12 cellular contexts compared by ENCODE assay signal in the genomic region with DNA sequence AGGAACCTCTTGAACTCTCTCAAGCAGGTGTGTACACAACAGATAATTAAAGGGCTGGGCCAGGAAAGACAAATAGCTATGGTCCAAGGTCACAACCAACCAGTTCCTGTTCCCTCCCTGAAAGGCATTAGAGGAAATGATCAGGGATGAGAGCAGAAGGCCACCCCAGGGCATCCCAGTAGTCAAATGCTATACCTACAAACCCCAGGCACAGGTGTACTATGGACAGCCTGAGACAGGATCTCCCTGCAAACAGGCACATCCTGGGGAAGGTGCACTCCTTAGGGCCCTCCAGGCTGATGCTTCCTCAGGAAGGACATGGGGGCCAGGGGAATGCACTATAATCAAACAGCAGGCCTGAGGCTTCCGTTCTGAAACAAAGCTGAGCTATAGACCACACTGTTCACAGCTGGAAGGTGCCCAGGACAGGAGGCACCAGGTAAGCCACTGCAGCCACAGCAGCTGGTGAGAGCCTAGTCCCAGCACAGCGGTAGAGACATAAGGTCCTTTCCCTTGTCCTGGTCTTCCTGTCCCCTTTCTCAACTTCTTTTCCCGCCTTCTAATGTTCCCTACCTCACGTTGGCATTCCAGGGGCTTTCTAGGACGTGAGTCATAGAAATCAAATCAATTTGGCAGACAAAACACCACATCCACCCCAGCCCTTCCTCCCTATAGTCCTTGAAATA. TPM values are rescaled to one million over a fixed set of nuclear protein-coding genes. Genes with fewer than 3 reads are reported as not detected.
DNase-seq lines count a peak whose midpoint lies in the region; ATAC-seq and TF ChIP-seq lines count a peak whose summit lies in the region.
"Had no signal": no experiment of that assay in that cellular context is flagged by ENCODE, and none has a peak within 500 bp of the region (broad histone marks: within the 10 kb centered on the region; RNA-seq: fewer than 3 reads in every experiment).

No MANE protein-coding gene starts in this region.

- POLR2A ChIA-PET in CD8-positive, alpha-beta memory T cell (lab: Charles Lee): no interaction called here

- intact Hi-C loops in mucosa of descending colon (cut with DNase I, micrococcal nuclease): no loop called here

- peak overlapping the region in 7 of 8 donors; percentile 15 to 88 (median 51) for H3K27ac Mint-ChIP-seq in CD8-positive, alpha-beta memory T cell
- H3K27ac Mint-ChIP-seq in activated naive CD4-positive, alpha-beta T cell treated with anti-CD3 and anti-CD28 coated beads, Interleukin-2, amount 50 U/mL, for 72 hours: peak overlapping the region in 1 of 2 donors; percentile 66

- no peaks in the 10 kb centered on the region for H3K27me3 ChIP-seq in CD8-positive, alpha-beta memory T cell (ENCODE audit: insufficient read depth, low read length, poor library complexity, severe bottlenecking)

- ATAC-seq in mucosa of descending colon (peak; percentile 96), HG03175 (IDR thresholded peaks at IDR 0.05; ENCODE audit: unreplicated experiment) (no peak)
- ATAC-seq in activated naive CD4-positive, alpha-beta T cell treated with anti-CD3 and anti-CD28 coated beads, Interleukin-2, amount 50 U/mL, for 72 hours: no peak

- no peak overlapping the region for H3K4me3 Mint-ChIP-seq in CD8-positive, alpha-beta memory T cell
- H3K4me3 Mint-ChIP-seq: CD14-positive monocyte had no signal

- H3K4me1 ChIP-seq in CD8-positive, alpha-beta memory T cell (ENCODE audit: insufficient read depth, low read length): no peaks in the 10 kb centered on the region
- H3K4me1 ChIP-seq in mucosa of descending colon (ENCODE audit: low read depth): peaks cover 13% of the 10 kb centered on the region

- H3K27me3 Mint-ChIP-seq in CD8-positive, alpha-beta memory T cell: peaks cover 0 to 5% of the 10 kb centered on the region in 2 donors

- no peak for TF ChIP-seq CTCF in mucosa of descending colon (IDR thresholded peaks at IDR 0.05)

- peaks cover 24 to 46% (median 39%) of the 10 kb centered on the region in 3 donors for H3K4me1 Mint-ChIP-seq in CD8-positive, alpha-beta memory T cell

- CTCF ChIA-PET in CD8-positive, alpha-beta memory T cell (lab: Charles Lee): no interaction called here

- H3K36me3 Mint-ChIP-seq in CD8-positive, alpha-beta memory T cell: peaks cover 7 to 77% (median 26%) of the 10 kb centered on the region in 3 donors
- peaks cover 0 to 14% of the 10 kb centered on the region in 2 donors for H3K36me3 Mint-ChIP-seq in activated naive CD4-positive, alpha-beta T cell treated with anti-CD3 and anti-CD28 coated beads, Interleukin-2, amount 50 U/mL, for 72 hours

- no peak overlapping the region for H3K4me3 ChIP-seq in CD8-positive, alpha-beta memory T cell (ENCODE audit: low read length)
- no peak overlapping the region for H3K4me3 ChIP-seq in mucosa of descending colon

- H3K9me3 ChIP-seq in CD8-positive, alpha-beta memory T cell (ENCODE audit: low read length): no peaks in the 10 kb centered on the region
- H3K9me3 ChIP-seq in mucosa of descending colon: no peaks in the 10 kb centered on the region

- no peak for DNase-seq in CD8-positive, alpha-beta memory T cell
- DNase-seq in NCI-H2196 treated with DMSO at 0.1 percent for 48 hours (lab: John Stamatoyannopoulos, UW; ENCODE audit: unreplicated experiment): peak; percentile 72
- DNase-seq in dermis microvascular lymphatic vessel endothelial cell (ENCODE audit: low read depth in 2 of 2): peak; percentile 51 to 87
- peak in 1 of 3 donors; percentile 60 for DNase-seq in mucosa of descending colon
- DNase-seq in NCI-H187 (lab: John Stamatoyannopoulos, UW): no peak
- no peak for DNase-seq in activated naive CD4-positive, alpha-beta T cell treated with anti-CD3 and anti-CD28 coated beads, Interleukin-2, amount 50 U/mL, for 72 hours (ENCODE audit: low spot score in 2 of 2)
- DNase-seq in DMS 273 treated with DMSO at 0.1 percent for 48 hours (lab: John Stamatoyannopoulos, UW): no peak
- DNase-seq: activated naive CD4-positive, alpha-beta T cell treated with Interleukin-2 at 50 U/mL for 16 hours; effector CD8-positive, alpha-beta T cell; MV-4-11 had no signal

- H3K36me3 ChIP-seq in CD8-positive, alpha-beta memory T cell (ENCODE audit: insufficient read depth, low read length): peaks cover 4% of the 10 kb centered on the region
- H3K36me3 ChIP-seq in mucosa of descending colon (ENCODE audit: low read depth): no peaks in the 10 kb centered on the region

- H3K9me3 Mint-ChIP-seq in CD8-positive, alpha-beta memory T cell: no peaks in the 10 kb centered on the region
- H3K9me3 Mint-ChIP-seq in activated naive CD4-positive, alpha-beta T cell treated with anti-CD3 and anti-CD28 coated beads, Interleukin-2, amount 50 U/mL, for 72 hours: no peaks in the 10 kb centered on the region

- H3K27ac ChIP-seq in CD8-positive, alpha-beta memory T cell (ENCODE audit: low read depth, low read length): no peak overlapping the region

RNA-seq across cellular contexts. Expression of a gene that starts 13.3 kb away (rescaled TPM):
- 10 to 100 TPM; 24.7 to 27.9 TPM for total RNA-seq in CD8-positive, alpha-beta memory T cell
- 34.0 TPM for polyA plus RNA-seq in CD8-positive, alpha-beta memory T cell
- total RNA-seq in dermis microvascular lymphatic vessel endothelial cell: 57.0 and 75.4 TPM in 2 replicates
- 10 to 100 TPM; 55.7 to 77.0 (median 61.8) TPM for total RNA-seq in mucosa of descending colon
- 10 to 100 TPM; 37.0 to 57.6 TPM for total RNA-seq in activated naive CD4-positive, alpha-beta T cell treated with anti-CD3 and anti-CD28 coated beads, Interleukin-2, amount 50 U/mL, for 72 hours

Comparison
In these comparisons a context has a peak if more than half of its experiments do, and no peak if none do; other contexts are left out.
1. DNase-seq: peak in NCI-H2196 treated with DMSO at 0.1 percent for 48 hours (single experiment) and dermis microvascular lymphatic vessel endothelial cell (2 of 2); none in CD8-positive, alpha-beta memory T cell (0 of 5), NCI-H187 (0 of 2), activated naive CD4-positive, alpha-beta T cell treated with anti-CD3 and anti-CD28 coated beads, Interleukin-2, amount 50 U/mL, for 72 hours (0 of 2) and DMS 273 treated with DMSO at 0.1 percent for 48 hours (single experiment).